Comparison of ENCODE assay signal across 35 cellular contexts in the genomic region with DNA sequence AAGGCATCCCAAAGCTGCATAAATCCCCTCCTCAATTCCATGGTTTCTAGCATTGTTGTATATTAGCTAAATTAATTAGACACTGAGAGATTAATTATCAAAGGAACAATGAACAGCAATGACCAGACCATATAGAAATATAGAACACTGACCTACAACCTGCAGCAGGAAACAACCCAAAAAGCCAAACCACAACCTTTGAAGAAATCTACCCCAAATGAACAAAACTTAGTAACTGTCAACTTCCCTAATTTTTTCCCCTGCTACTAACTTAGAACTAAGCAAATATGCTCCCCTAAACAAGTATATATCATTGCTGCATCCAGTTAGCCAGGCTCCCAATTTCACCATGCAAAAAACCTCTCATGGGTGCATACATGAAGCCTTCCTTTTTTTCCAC.
DNase-seq lines count a peak whose midpoint lies in the region; ATAC-seq and TF ChIP-seq lines count a peak whose summit lies in the region.
"Had no signal": no experiment of that assay in that cellular context is flagged by ENCODE, and none has a peak within 500 bp of the region (broad histone marks: within the 10 kb centered on the region; RNA-seq: fewer than 3 reads in every experiment).

No MANE protein-coding gene starts in this region.

- H2AFZ ChIP-seq in OCI-LY1 (ENCODE audit: low read length): no peak overlapping the region

- H3K4me1 ChIP-seq in OCI-LY1 (ENCODE audit: insufficient read depth, low read length, severe bottlenecking): peaks cover 47% of the 10 kb centered on the region
- H3K4me1 ChIP-seq: esophagus muscularis mucosa, right atrium auricular region had no signal

- no peaks in the 10 kb centered on the region for H3K36me3 Mint-ChIP-seq in effector memory CD8-positive, alpha-beta T cell (ENCODE audit: insufficient read depth)
- H3K36me3 Mint-ChIP-seq: activated CD4-positive, alpha-beta memory T cell treated with anti-CD3 and anti-CD28 coated beads for 36 hours; activated naive CD4-positive, alpha-beta T cell treated with anti-CD3 and anti-CD28 coated beads, Interleukin-2, amount 50 U/mL, for 24 hours had no signal

- H3F3A ChIP-seq in OCI-LY1 (ENCODE audit: insufficient read depth, low read length): 0 out of 2 replicates have a peak, but pooled peaks cover 6% of the 10 kb centered on the region

- no peak overlapping the region for H3K4me3 ChIP-seq in OCI-LY1 (ENCODE audit: low read depth, low read length, poor library complexity, severe bottlenecking)
- H3K4me3 ChIP-seq: esophagus muscularis mucosa, right atrium auricular region had no signal

- peaks cover 0 to 6% of the 10 kb centered on the region in 2 donors for H3K9me3 Mint-ChIP-seq in effector memory CD8-positive, alpha-beta T cell
- H3K9me3 Mint-ChIP-seq: H9 had no signal

- H3K4me2 ChIP-seq in OCI-LY1 (ENCODE audit: low read length): no peak overlapping the region

- H3K9ac ChIP-seq in OCI-LY1 (ENCODE audit: low read length): no peak overlapping the region

- ATAC-seq in GM18909 (IDR thresholded peaks at IDR 0.05; ENCODE audit: poor library complexity, unreplicated experiment) (peak; percentile 63), HG02759 (IDR thresholded peaks at IDR 0.05; ENCODE audit: unreplicated experiment) (peak; percentile 62), GM21360 (IDR thresholded peaks at IDR 0.05; ENCODE audit: unreplicated experiment) (no peak)
- ATAC-seq in effector memory CD8-positive, alpha-beta T cell (replicated peaks): no peak
- ATAC-seq: activated T-helper 17 cell treated with anti-CD3 and anti-CD28 coated beads, Interleukin-2, amount 50 U/mL, for 72 hours; left lobe of liver; Panc1; stimulated activated naive CD8-positive, alpha-beta T cell treated with anti-CD3 and anti-CD28 coated beads, Interleukin-15, amount 100 ng/mL, for 72 hours had no signal

- no peaks in the 10 kb centered on the region for H3K27me3 ChIP-seq in OCI-LY1 (ENCODE audit: insufficient read depth, low read length)
- H3K27me3 ChIP-seq: brain microvascular endothelial cell, esophagus muscularis mucosa, right atrium auricular region had no signal

- no peak overlapping the region for H3K27ac Mint-ChIP-seq in effector memory CD8-positive, alpha-beta T cell
- H3K27ac Mint-ChIP-seq: activated CD4-positive, alpha-beta memory T cell treated with anti-CD3 and anti-CD28 coated beads for 36 hours; activated naive CD4-positive, alpha-beta T cell treated with anti-CD3 and anti-CD28 coated beads, Interleukin-2, amount 50 U/mL, for 24 hours; activated T-helper 17 cell treated with anti-CD3 and anti-CD28 coated beads, Interleukin-2, amount 50 U/mL, for 72 hours; H9; stimulated activated naive CD8-positive, alpha-beta T cell treated with anti-CD3 and anti-CD28 coated beads, Interleukin-15, amount 100 ng/mL, for 72 hours; T-helper 2 cell treated with Interferon-gamma antibody and Interleukin-4, amounts not matched to agents 5 μg/mL and 100 μg/mL, for 36 hours had no signal

- DNase-seq in hippocampal formation (lab: John Stamatoyannopoulos, UW): no peak
- no peak for DNase-seq in effector memory CD8-positive, alpha-beta T cell
- DNase-seq in effector CD8-positive, alpha-beta T cell (lab: John Stamatoyannopoulos, UW): no peak
- DNase-seq: activated CD4-positive, alpha-beta memory T cell treated with anti-CD3 and anti-CD28 coated beads for 36 hours; activated CD4-positive, alpha-beta T cell treated with anti-CD3 and anti-CD28 coated beads for 1 hour; activated CD8-positive, alpha-beta memory T cell treated with anti-CD3 and anti-CD28 coated beads, Interleukin-2, amount 50 U/mL, for 4 hours; amygdala; brain microvascular endothelial cell; cerebellar nuclear complex; dermis blood vessel endothelial cell; DMS79; foreskin fibroblast; GDM1; H9; mesendoderm; NCI-H1105 treated with DMSO at 0.1 percent for 48 hours; NCI-H1930; NCI-H2171 treated with DMSO at 0.1 percent for 48 hours; NCI-H510A treated with DMSO at 0.1 percent for 48 hours; NK-92 treated with Interleukin-12 subunit alpha and Interleukin-12 subunit beta, amount 100 ng/mL, for 24 hours; Right ventricle myocardium superior; stimulated activated CD4-positive, alpha-beta T cell treated with anti-CD3 and anti-CD28 coated beads, Interleukin-1b, Interleukin-23, amount 100 ng/mL, for 48 hours; stimulated activated naive CD8-positive, alpha-beta T cell treated with anti-CD3 and anti-CD28 coated beads, Interleukin-15, amount 100 ng/mL, for 72 hours had no signal

- no peaks in the 10 kb centered on the region for H3K4me1 Mint-ChIP-seq in effector memory CD8-positive, alpha-beta T cell (ENCODE audit: low read depth in 2 of 2)
- H3K4me1 Mint-ChIP-seq: activated naive CD4-positive, alpha-beta T cell treated with anti-CD3 and anti-CD28 coated beads, Interleukin-2, amount 50 U/mL, for 24 hours; activated T-helper 17 cell treated with anti-CD3 and anti-CD28 coated beads, Interleukin-2, amount 50 U/mL, for 72 hours; stimulated activated naive CD8-positive, alpha-beta T cell treated with anti-CD3 and anti-CD28 coated beads, Interleukin-15, amount 100 ng/mL, for 72 hours had no signal

- H3K27me3 Mint-ChIP-seq in effector memory CD8-positive, alpha-beta T cell: no peaks in the 10 kb centered on the region
- H3K27me3 Mint-ChIP-seq: activated CD4-positive, alpha-beta memory T cell treated with anti-CD3 and anti-CD28 coated beads for 36 hours; activated naive CD4-positive, alpha-beta T cell treated with anti-CD3 and anti-CD28 coated beads, Interleukin-2, amount 50 U/mL, for 24 hours; activated T-helper 17 cell treated with anti-CD3 and anti-CD28 coated beads, Interleukin-2, amount 50 U/mL, for 72 hours; stimulated activated naive CD8-positive, alpha-beta T cell treated with anti-CD3 and anti-CD28 coated beads, Interleukin-15, amount 100 ng/mL, for 72 hours had no signal

- no peaks in the 10 kb centered on the region for H3K9me2 ChIP-seq in OCI-LY1 (ENCODE audit: low read depth, low read length)

- H3K36me3 ChIP-seq in OCI-LY1 (ENCODE audit: insufficient read depth, low read length): no peaks in the 10 kb centered on the region
- H3K36me3 ChIP-seq: brain microvascular endothelial cell, esophagus muscularis mucosa, right atrium auricular region had no signal

- no peaks in the 10 kb centered on the region for H3K9me3 ChIP-seq in OCI-LY1 (ENCODE audit: low read length)
- H3K9me3 ChIP-seq: esophagus muscularis mucosa, right atrium auricular region had no signal

- TF ChIP-seq CTCF in 22Rv1 (IDR thresholded peaks at IDR 0.05) (no peak), OCI-LY1 (IDR thresholded peaks at IDR 0.05; ENCODE audit: low read length) (no peak)

- no peak overlapping the region for H3K4me3 Mint-ChIP-seq in effector memory CD8-positive, alpha-beta T cell
- H3K4me3 Mint-ChIP-seq: activated CD4-positive, alpha-beta memory T cell treated with anti-CD3 and anti-CD28 coated beads for 36 hours; activated naive CD4-positive, alpha-beta T cell treated with anti-CD3 and anti-CD28 coated beads, Interleukin-2, amount 50 U/mL, for 24 hours; activated T-helper 17 cell treated with anti-CD3 and anti-CD28 coated beads, Interleukin-2, amount 50 U/mL, for 72 hours; H9; stimulated activated naive CD8-positive, alpha-beta T cell treated with anti-CD3 and anti-CD28 coated beads, Interleukin-15, amount 100 ng/mL, for 72 hours; T-helper 2 cell treated with Interferon-gamma antibody and Interleukin-4, amounts not matched to agents 5 μg/mL and 100 μg/mL, for 36 hours had no signal

- H3K27ac ChIP-seq in 22Rv1 (peak overlapping the region; percentile 14; the same call in 1 of the 2 replicates), OCI-LY1 (ENCODE audit: low read depth, low read length, poor library complexity, severe bottlenecking) (peak overlapping the region; percentile 36)
- H3K27ac ChIP-seq: brain microvascular endothelial cell, esophagus muscularis mucosa, right atrium auricular region had no signal

- H3K79me2 ChIP-seq in OCI-LY1 (ENCODE audit: insufficient read depth, low read length): no peaks in the 10 kb centered on the region

- no peaks in the 10 kb centered on the region for H4K20me1 ChIP-seq in OCI-LY1 (ENCODE audit: insufficient read depth, low read length)

Comparison
In these comparisons a context has a peak if more than half of its experiments do, and no peak if none do; other contexts are left out.
1. ATAC-seq: peak in GM18909 (single experiment) and HG02759 (single experiment); none in effector memory CD8-positive, alpha-beta T cell (single experiment) and GM21360 (single experiment).